In the genomic region with DNA sequence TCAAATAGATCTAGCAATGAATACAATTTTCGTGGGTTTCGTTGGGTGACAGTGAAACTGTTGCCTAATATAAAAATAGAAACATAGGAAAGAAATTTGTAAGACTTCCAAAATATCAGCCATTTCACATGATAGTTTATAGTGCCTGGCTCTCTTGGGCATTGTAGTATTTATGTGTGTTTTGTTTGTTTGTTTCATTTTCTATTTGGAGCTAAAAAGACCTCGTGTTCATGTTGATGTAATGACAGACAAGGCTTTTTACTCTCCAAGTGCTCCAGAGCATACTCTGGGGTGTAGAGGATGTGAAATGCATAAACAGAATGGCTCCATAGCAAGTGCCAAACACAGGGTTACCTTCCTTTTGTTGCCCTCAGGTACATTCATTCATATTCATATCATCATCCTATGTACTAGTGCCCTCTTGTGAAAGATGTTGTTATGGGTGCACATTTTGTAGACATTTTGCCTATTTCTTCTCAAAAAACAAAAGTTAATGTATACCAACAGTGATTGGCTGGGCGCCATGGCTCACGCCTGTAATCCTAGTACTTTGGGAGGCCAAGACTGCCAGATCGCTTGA, we compare ENCODE assay signal across 11 cellular contexts.
A peak's percentile ranks its signal among the peaks of the same experiment; 100 is the strongest.
DNase-seq lines count a peak whose midpoint lies in the region; ATAC-seq and TF ChIP-seq lines count a peak whose summit lies in the region.
"Had no signal": no experiment of that assay in that cellular context is flagged by ENCODE, and none has a peak within 500 bp of the region (broad histone marks: within the 10 kb centered on the region; RNA-seq: fewer than 3 reads in every experiment).

No MANE protein-coding gene starts in this region.

- TF ChIP-seq CTCF in GM06990 (IDR thresholded peaks at IDR 0.05; ENCODE audit: insufficient read depth, low read length, poor library complexity, severe bottlenecking) (peak; percentile 36), foreskin keratinocyte (conservative IDR thresholded peaks at IDR 0.05) (peak; percentile 48)

- H3K27ac Mint-ChIP-seq in activated naive CD4-positive, alpha-beta T cell treated with anti-CD3 and anti-CD28 coated beads, Interleukin-2, amount 50 U/mL, for 72 hours = no peak overlapping the region
- H3K27ac Mint-ChIP-seq: mesothelial cell of epicardium had no signal

- ATAC-seq in GM19397 (IDR thresholded peaks at IDR 0.05; ENCODE audit: unreplicated experiment) = peak; percentile 67
- peak; percentile 76 for ATAC-seq in HG03558 (IDR thresholded peaks at IDR 0.05; ENCODE audit: extremely low read depth, unreplicated experiment)
- no peak for ATAC-seq in foreskin keratinocyte
- ATAC-seq in GM18873 (IDR thresholded peaks at IDR 0.05; ENCODE audit: low FRiP score, unreplicated experiment) = no peak
- ATAC-seq in activated naive CD4-positive, alpha-beta T cell treated with anti-CD3 and anti-CD28 coated beads, Interleukin-2, amount 50 U/mL, for 72 hours = no peak

- no peaks in the 10 kb centered on the region for H3K36me3 ChIP-seq in GM06990 (ENCODE audit: control insufficient read depth, insufficient read depth, low read length)

- no peaks in the 10 kb centered on the region for H3K36me3 Mint-ChIP-seq in activated naive CD4-positive, alpha-beta T cell treated with anti-CD3 and anti-CD28 coated beads, Interleukin-2, amount 50 U/mL, for 72 hours
- H3K36me3 Mint-ChIP-seq: mesothelial cell of epicardium had no signal

- no peaks in the 10 kb centered on the region for H3K9me3 Mint-ChIP-seq in activated naive CD4-positive, alpha-beta T cell treated with anti-CD3 and anti-CD28 coated beads, Interleukin-2, amount 50 U/mL, for 72 hours
- H3K9me3 Mint-ChIP-seq: mesothelial cell of epicardium had no signal

- no peaks in the 10 kb centered on the region for H3K4me1 ChIP-seq in foreskin keratinocyte

- DNase-seq in GM06990 (ENCODE audit: extremely low read depth, insufficient read length) (no peak), foreskin keratinocyte (peak in 1 of 2 donors; percentile 10), HK-2 (ENCODE audit: unreplicated experiment) (no peak), Kasumi-1 (lab: John Stamatoyannopoulos, UW) (no peak)
- DNase-seq in activated naive CD4-positive, alpha-beta T cell treated with anti-CD3 and anti-CD28 coated beads, Interleukin-2, amount 50 U/mL, for 72 hours (ENCODE audit: low spot score in 2 of 2) = no peak
- DNase-seq: activated naive CD4-positive, alpha-beta T cell had no signal

- H3K27me3 ChIP-seq in GM06990 (replicated peaks; ENCODE audit: control insufficient read depth, insufficient read depth, low read length) (no peaks in the 10 kb centered on the region; the same call in 1 of the 2 replicates), foreskin keratinocyte (no peaks in the 10 kb centered on the region)

- no peak overlapping the region for H3K27ac ChIP-seq in foreskin keratinocyte
- H3K27ac ChIP-seq: epithelial cell of prostate had no signal

- no peak overlapping the region for H3K4me3 ChIP-seq in GM06990 (replicated peaks; ENCODE audit: low read depth, low read length)

Comparison
In these comparisons a context has a peak if more than half of its experiments do, and no peak if none do; other contexts are left out.
1. ATAC-seq: peak in GM19397 (single experiment) and HG03558 (single experiment); none in foreskin keratinocyte (single experiment), GM18873 (single experiment) and activated naive CD4-positive, alpha-beta T cell treated with anti-CD3 and anti-CD28 coated beads, Interleukin-2, amount 50 U/mL, for 72 hours (0 of 2).